ENCODE assay signal across 19 cellular contexts in genomic region chr6:151005896-151006632, GRCh38.
DNase-seq lines count a peak whose midpoint lies in the region; ATAC-seq and TF ChIP-seq lines count a peak whose summit lies in the region.
"Had no signal": no experiment of that assay in that cellular context is flagged by ENCODE, and none has a peak within 500 bp of the region (broad histone marks: within the 10 kb centered on the region; RNA-seq: fewer than 3 reads in every experiment).

No MANE protein-coding gene starts in this region.

- CTCF ChIA-PET in activated CD8-positive, alpha-beta T cell treated with anti-CD3 and anti-CD28 coated beads for 36 hours (lab: Charles Lee): interaction anchor here (0.7 to 3.3 kb wide), 5 partner anchors 8 to 400 kb away, joined by 3 to 27 read pairs (median 3); no protein-coding TSS in a partner anchor

- intact Hi-C loops in activated CD8-positive, alpha-beta T cell treated with anti-CD3 and anti-CD28 coated beads for 36 hours (cut with micrococcal nuclease): no loop called here
- intact Hi-C loops in dorsolateral prefrontal cortex (cut with DNase I): no loop called here

- TF ChIP-seq CTCF in HL-60 (IDR thresholded peaks at IDR 0.05; ENCODE audit: insufficient read depth, low read length): no peak
- no peak for TF ChIP-seq CTCF in activated CD8-positive, alpha-beta T cell treated with anti-CD3 and anti-CD28 coated beads for 36 hours (IDR thresholded peaks at IDR 0.05)
- TF ChIP-seq CTCF in mesothelial cell of epicardium (IDR thresholded peaks at IDR 0.05; ENCODE audit: unreplicated experiment): no peak
- no peak for TF ChIP-seq CTCF in dorsolateral prefrontal cortex (IDR thresholded peaks at IDR 0.05 in 54 of 56, conservative IDR thresholded peaks at IDR 0.05 in 2 of 56; ENCODE audit: low read depth in 1 of 56, partially characterized antibody in 56 of 56)

- peak; percentile 8 for DNase-seq in DMS153 (lab: John Stamatoyannopoulos, UW)
- no peak for DNase-seq in DMS153 treated with DMSO at 0.1 percent for 48 hours (lab: John Stamatoyannopoulos, UW; ENCODE audit: unreplicated experiment)
- peak in 1 of 2 experiments; percentile 50 for DNase-seq in HL-60 (ENCODE audit: low read depth in 1 of 2, low spot score in 1 of 2)
- no peak for DNase-seq in activated CD8-positive, alpha-beta T cell treated with anti-CD3 and anti-CD28 coated beads for 36 hours
- DNase-seq in mesothelial cell of epicardium (ENCODE audit: low spot score in 2 of 2, unreplicated experiment in 2 of 2): no peak
- DNase-seq in DMS 273 (lab: John Stamatoyannopoulos, UW; ENCODE audit: unreplicated experiment): no peak
- no peak for DNase-seq in NCI-H2081 treated with DMSO at 0.1 percent for 48 hours (lab: John Stamatoyannopoulos, UW)
- no peak for DNase-seq in dorsolateral prefrontal cortex
- DNase-seq: activated CD4-positive, alpha-beta T cell treated with anti-CD3 and anti-CD28 coated beads for 4 hours; adrenal gland; endodermal cell; hypothalamus; kidney glomerular epithelial cell; NCI-H1092 treated with DMSO at 0.1 percent for 48 hours; stimulated activated naive CD4-positive, alpha-beta T cell had no signal

- H3K36me3 Mint-ChIP-seq in activated CD8-positive, alpha-beta T cell treated with anti-CD3 and anti-CD28 coated beads for 36 hours (ENCODE audit: low read depth): peaks cover 36% of the 10 kb centered on the region
- H3K36me3 Mint-ChIP-seq in mesothelial cell of epicardium: peaks cover 5% of the 10 kb centered on the region

- no peaks in the 10 kb centered on the region for H3K27me3 Mint-ChIP-seq in activated CD8-positive, alpha-beta T cell treated with anti-CD3 and anti-CD28 coated beads for 36 hours
- no peaks in the 10 kb centered on the region for H3K27me3 Mint-ChIP-seq in mesothelial cell of epicardium (ENCODE audit: low read depth)
- H3K27me3 Mint-ChIP-seq: type B pancreatic cell had no signal

- POLR2A ChIA-PET in activated CD8-positive, alpha-beta T cell treated with anti-CD3 and anti-CD28 coated beads for 36 hours (lab: Charles Lee): no interaction called here

- H3K27ac ChIP-seq in HL-60 (replicated peaks): peak overlapping the region; percentile 11; the same call in 1 of the 2 replicates
- no peak overlapping the region for H3K27ac ChIP-seq in dorsolateral prefrontal cortex
- H3K27ac ChIP-seq: 22Rv1, BLaER1, parathyroid adenoma had no signal

- H3K27me3 ChIP-seq in HL-60 (ENCODE audit: insufficient read depth, poor library complexity, severe bottlenecking) (no peaks in the 10 kb centered on the region), dorsolateral prefrontal cortex (no peaks in the 10 kb centered on the region)
- H3K27me3 ChIP-seq: adrenal gland, BLaER1 had no signal

- no peak overlapping the region for H3K4me3 Mint-ChIP-seq in activated CD8-positive, alpha-beta T cell treated with anti-CD3 and anti-CD28 coated beads for 36 hours
- H3K4me3 Mint-ChIP-seq in mesothelial cell of epicardium: no peak overlapping the region
- H3K4me3 Mint-ChIP-seq: endodermal cell, type B pancreatic cell had no signal

- H3K27ac Mint-ChIP-seq in activated CD8-positive, alpha-beta T cell treated with anti-CD3 and anti-CD28 coated beads for 36 hours: peak overlapping the region; percentile 66
- H3K27ac Mint-ChIP-seq in mesothelial cell of epicardium: peak overlapping the region; percentile 73
- H3K27ac Mint-ChIP-seq: endodermal cell, type B pancreatic cell had no signal

- H3K4me3 ChIP-seq in HL-60 (replicated peaks; ENCODE audit: insufficient read depth, low read length): no peak overlapping the region
- H3K4me3 ChIP-seq in dorsolateral prefrontal cortex: no peak overlapping the region
- H3K4me3 ChIP-seq: adrenal gland, BLaER1 had no signal

- peaks cover 30% of the 10 kb centered on the region for H3K4me1 Mint-ChIP-seq in activated CD8-positive, alpha-beta T cell treated with anti-CD3 and anti-CD28 coated beads for 36 hours (ENCODE audit: low read depth)
- H3K4me1 Mint-ChIP-seq in mesothelial cell of epicardium: peaks cover 63% of the 10 kb centered on the region

- peak; percentile 17 for ATAC-seq in activated CD8-positive, alpha-beta T cell treated with anti-CD3 and anti-CD28 coated beads for 36 hours

- H3K9me3 Mint-ChIP-seq in activated CD8-positive, alpha-beta T cell treated with anti-CD3 and anti-CD28 coated beads for 36 hours: no peaks in the 10 kb centered on the region
- no peaks in the 10 kb centered on the region for H3K9me3 Mint-ChIP-seq in mesothelial cell of epicardium
- H3K9me3 Mint-ChIP-seq: endodermal cell, type B pancreatic cell had no signal
